Comparison of ENCODE assay signal across 9 cellular contexts in genomic region chr1:94463765-94464330, GRCh38. TPM values are rescaled to one million over a fixed set of nuclear protein-coding genes. Genes with fewer than 3 reads are reported as not detected.
A peak's percentile ranks its signal among the peaks of the same experiment; 100 is the strongest.
DNase-seq lines count a peak whose midpoint lies in the region; ATAC-seq, FAIRE-seq and TF ChIP-seq lines count a peak whose summit lies in the region.
"Had no signal": no experiment of that assay in that cellular context is flagged by ENCODE, and none has a peak within 500 bp of the region (broad histone marks: within the 10 kb centered on the region; RNA-seq: fewer than 3 reads in every experiment).

No MANE protein-coding gene starts in this region.

- no peak for TF ChIP-seq POLR2A in esophagus squamous epithelium (IDR thresholded peaks at IDR 0.05)

- H3K79me2 ChIP-seq in osteoblast (ENCODE audit: insufficient read depth, low read length): no peaks in the 10 kb centered on the region

- TF ChIP-seq CTCF in esophagus squamous epithelium (IDR thresholded peaks at IDR 0.05) (peak in 5 of 6 experiments; percentile 41 to 69 (median 54)), osteoblast (IDR thresholded peaks at IDR 0.05; ENCODE audit: extremely low read depth, low read depth, low read length) (peak; percentile 72)

- H3K4me3 ChIP-seq in esophagus squamous epithelium: no peak overlapping the region
- H3K4me3 ChIP-seq in osteoblast (ENCODE audit: insufficient read depth, low read length): no peak overlapping the region

- no peak overlapping the region for H3K4me2 ChIP-seq in osteoblast (ENCODE audit: insufficient read depth, low read length)

- DNase-seq in NCI-H2227 (lab: John Stamatoyannopoulos, UW; ENCODE audit: unreplicated experiment) (peak; percentile 12), NCI-H2227 treated with DMSO at 0.1 percent for 48 hours (lab: John Stamatoyannopoulos, UW) (no peak), HTR-8/SVneo (ENCODE audit: insufficient read length, low spot score) (peak; percentile 21), SHP77 (lab: John Stamatoyannopoulos, UW) (peak; percentile 32 to 41), esophagus squamous epithelium (lab: John Stamatoyannopoulos, UW) (no peak), osteoblast (ENCODE audit: insufficient read length, low spot score, missing footprints) (peak; percentile 23), ecto neural progenitor cell (ENCODE audit: low spot score) (no peak)

- no peaks in the 10 kb centered on the region for H3K27me3 ChIP-seq in esophagus squamous epithelium
- H3K27me3 ChIP-seq in osteoblast (ENCODE audit: insufficient read depth, low read length): no peaks in the 10 kb centered on the region

- WGBS in esophagus squamous epithelium, 2 donors: 67 to 73% methylated on average over 3 of the region's 3 CpGs

- no peak for FAIRE-seq in HTR-8/SVneo (lab: Jason Lieb, UNC)

- intact Hi-C loops in esophagus squamous epithelium (cut with DNase I): loop anchor here (10.0 kb wide), 1 partner anchor 409 kb away; no protein-coding TSS in a partner anchor

- H3K9me3 ChIP-seq in esophagus squamous epithelium: no peaks in the 10 kb centered on the region
- H3K9me3 ChIP-seq in osteoblast (ENCODE audit: low read depth, low read length): no peaks in the 10 kb centered on the region

- H2AFZ ChIP-seq in osteoblast (ENCODE audit: low read length): no peak overlapping the region

- peaks cover 4 to 13% (median 5%) of the 10 kb centered on the region in 3 donors for H3K4me1 ChIP-seq in esophagus squamous epithelium
- H3K4me1 ChIP-seq in osteoblast (ENCODE audit: insufficient read depth, low read length): no peaks in the 10 kb centered on the region

- H3K36me3 ChIP-seq in esophagus squamous epithelium: peaks cover 3 to 64% (median 11%) of the 10 kb centered on the region in 3 donors
- peaks cover 10% of the 10 kb centered on the region for H3K36me3 ChIP-seq in osteoblast (ENCODE audit: insufficient read depth, low read length)

- H4K20me1 ChIP-seq in osteoblast (ENCODE audit: insufficient read depth, low read length): peaks cover 2% of the 10 kb centered on the region

- no peak for ATAC-seq in HG03469 (IDR thresholded peaks at IDR 0.05; ENCODE audit: unreplicated experiment)
- ATAC-seq: activated naive CD4-positive, alpha-beta T cell treated with anti-CD3 and anti-CD28 coated beads, Interleukin-2, amount 50 U/mL, for 72 hours had no signal

- H3K27ac ChIP-seq in esophagus squamous epithelium: peak overlapping the region in 2 of 4 donors; percentile 23 to 43
- H3K27ac ChIP-seq in osteoblast (ENCODE audit: low read depth, low read length): no peak overlapping the region

RNA-seq across cellular contexts. Expression of gene ABCD3, which starts 45.7 kb away (rescaled TPM):
- total RNA-seq in esophagus squamous epithelium (10 to 100 TPM; 30.2 to 34.5 (median 32.1) TPM), osteoblast (30.1 and 30.4 TPM in 2 replicates)

Comparison
In these comparisons a context has a peak if more than half of its experiments do, and no peak if none do; other contexts are left out.
1. DNase-seq: peak in NCI-H2227 (single experiment), HTR-8/SVneo (single experiment), SHP77 (2 of 2) and osteoblast (single experiment); none in NCI-H2227 treated with DMSO at 0.1 percent for 48 hours (single experiment), esophagus squamous epithelium (single experiment) and ecto neural progenitor cell (single experiment).